Comparison of ENCODE assay signal across 15 cellular contexts in genomic region chrX:123223409-123223808, GRCh38. TPM values are rescaled to one million over a fixed set of nuclear protein-coding genes. Genes with fewer than 3 reads are reported as not detected.
"Had no signal": no experiment of that assay in that cellular context is flagged by ENCODE, and none has a peak within 500 bp of the region (broad histone marks: within the 10 kb centered on the region; RNA-seq: fewer than 3 reads in every experiment).

No MANE protein-coding gene starts in this region.

- ATAC-seq: mucosa of descending colon; naive thymus-derived CD8-positive, alpha-beta T cell; stimulated activated effector memory CD8-positive, alpha-beta T cell treated with anti-CD3 and anti-CD28 coated beads, Interleukin-12 subunit alpha, Interleukin-12 subunit beta, amount 100 ng/mL, for 72 hours had no signal

- H3K27me3 ChIP-seq: cardiac muscle cell, esophagus squamous epithelium, right atrium auricular region, tibial nerve, vagina had no signal

- H3K4me1 ChIP-seq: esophagus squamous epithelium, tibial nerve, vagina had no signal

- H3K9me3 ChIP-seq: esophagus squamous epithelium, mucosa of descending colon, right atrium auricular region, tibial nerve, vagina had no signal

- H3K4me3 ChIP-seq: cardiac muscle cell, esophagus squamous epithelium, mucosa of descending colon, right atrium auricular region, skin epidermis, tibial nerve, vagina had no signal

- DNase-seq: activated CD4-positive, alpha-beta T cell treated with anti-CD3 and anti-CD28 coated beads, Interleukin-2, amount 50 U/mL, for 4 hours; activated CD4-positive, CD25-positive, alpha-beta regulatory T cell treated with anti-CD3 and anti-CD28 coated beads, Interleukin-2, amount 50 U/mL, for 72 hours; activated effector memory CD4-positive, alpha-beta T cell treated with Interleukin-2 at 50 U/mL for 16 hours; activated naive CD8-positive, alpha-beta T cell treated with anti-CD3 and anti-CD28 coated beads for 36 hours; activated T-cell treated with anti-CD3 and anti-CD28 coated beads, Interleukin-2, amount 50 U/mL, for 24 hours; esophagus squamous epithelium; foreskin fibroblast; mucosa of descending colon; naive thymus-derived CD8-positive, alpha-beta T cell had no signal

- H3K36me3 ChIP-seq: cardiac muscle cell, esophagus squamous epithelium, right atrium auricular region, tibial nerve, vagina had no signal

- H3K27ac ChIP-seq: cardiac muscle cell, esophagus squamous epithelium, right atrium auricular region, skin epidermis, vagina had no signal

RNA-seq across cellular contexts. Expression of gene GRIA3, which starts 39.3 kb away (rescaled TPM):
- total RNA-seq: activated naive CD8-positive, alpha-beta T cell treated with anti-CD3 and anti-CD28 coated beads for 36 hours; naive thymus-derived CD8-positive, alpha-beta T cell had no signal
- polyA plus RNA-seq: naive thymus-derived CD8-positive, alpha-beta T cell had no signal
